In the genomic region with DNA sequence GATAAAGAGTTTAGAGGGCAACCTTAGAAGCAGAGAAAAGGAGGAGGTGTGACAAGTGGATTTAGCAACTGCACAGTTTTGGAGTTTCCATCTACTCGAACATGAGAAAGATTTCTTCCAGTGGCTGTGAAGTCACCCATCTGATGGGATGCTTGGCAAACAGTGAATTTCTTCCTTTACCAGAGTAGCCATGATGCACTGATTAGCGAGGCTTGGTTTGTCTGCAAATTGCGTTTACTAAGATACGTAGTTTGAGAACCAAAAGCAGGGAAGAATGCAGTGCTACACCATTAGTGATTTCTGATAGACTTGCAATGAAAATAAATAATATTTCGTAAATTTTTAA, we compare ENCODE assay signal across 8 cellular contexts. TPM values are rescaled to one million over a fixed set of nuclear protein-coding genes. Genes with fewer than 3 reads are reported as not detected.
DNase-seq lines count a peak whose midpoint lies in the region; ATAC-seq, FAIRE-seq and TF ChIP-seq lines count a peak whose summit lies in the region.

No MANE protein-coding gene starts in this region.

- DNase-seq in heart left ventricle (no peak), left cardiac atrium (no peak), astrocyte (ENCODE audit: low read depth) (no peak), lower lobe of right lung (no peak), NCI-H2196 (lab: John Stamatoyannopoulos, UW; ENCODE audit: unreplicated experiment) (no peak), NCI-H510A (lab: John Stamatoyannopoulos, UW) (no peak)

- peak overlapping the region; percentile 73 for H3K27ac Mint-ChIP-seq in astrocyte (ENCODE audit: unreplicated experiment)

- TF ChIP-seq CTCF in heart left ventricle (IDR thresholded peaks at IDR 0.05) (no peak), astrocyte (IDR thresholded peaks at IDR 0.05; ENCODE audit: insufficient read depth, low read depth, low read length) (no peak), lower lobe of right lung (IDR thresholded peaks at IDR 0.05) (no peak)

- H3K4me1 Mint-ChIP-seq in astrocyte (ENCODE audit: low read depth, unreplicated experiment): peaks cover 10% of the 10 kb centered on the region

- H3K9ac ChIP-seq in astrocyte (ENCODE audit: low read length): peak overlapping the region; percentile 90

- peaks cover 19% of the 10 kb centered on the region for H4K20me1 ChIP-seq in astrocyte (ENCODE audit: insufficient read depth, low read length)

- H3K9me3 Mint-ChIP-seq in astrocyte (ENCODE audit: unreplicated experiment): peaks cover 2% of the 10 kb centered on the region

- H2AFZ ChIP-seq in astrocyte (ENCODE audit: low read depth, low read length): peak overlapping the region; percentile 72

- no peak for TF ChIP-seq POLR2A in heart left ventricle (IDR thresholded peaks at IDR 0.05)

- H3K36me3 ChIP-seq in heart left ventricle (no peaks in the 10 kb centered on the region), astrocyte (ENCODE audit: insufficient read depth, low read length) (no peaks in the 10 kb centered on the region), lower lobe of right lung (no peaks in the 10 kb centered on the region), urinary bladder (ENCODE audit: insufficient read depth) (no peaks in the 10 kb centered on the region)

- WGBS in heart left ventricle, 4 donors: 21 to 28% (median 22%) methylated on average over 5 of the region's 5 CpGs
- WGBS in urinary bladder: 22% methylated on average over 5 of the region's 5 CpGs

- FAIRE-seq in astrocyte (lab: Jason Lieb, UNC): peak; percentile 77

- H3K27ac ChIP-seq in heart left ventricle (peak overlapping the region in 10 of 12 donors; percentile 74 to 93 (median 86)), astrocyte (ENCODE audit: low read depth, low read length) (peak overlapping the region; percentile 93), lower lobe of right lung (peak overlapping the region; percentile 88), urinary bladder (ENCODE audit: low read depth) (peak overlapping the region; percentile 48)

- H3K4me1 ChIP-seq in heart left ventricle (peaks cover 0 to 37% (median 14%) of the 10 kb centered on the region in 12 donors), astrocyte (ENCODE audit: insufficient read depth, low read length) (peaks cover 3% of the 10 kb centered on the region), lower lobe of right lung (peaks cover 19% of the 10 kb centered on the region), urinary bladder (ENCODE audit: insufficient read depth) (no peaks in the 10 kb centered on the region)

- H3K79me2 ChIP-seq in astrocyte (ENCODE audit: insufficient read depth, low read length): peaks cover 42% of the 10 kb centered on the region

- H3K9me3 ChIP-seq in heart left ventricle (no peaks in the 10 kb centered on the region), astrocyte (ENCODE audit: insufficient read depth, low read depth, low read length) (no peaks in the 10 kb centered on the region), lower lobe of right lung (no peaks in the 10 kb centered on the region)

- H3K27me3 ChIP-seq in heart left ventricle (no peaks in the 10 kb centered on the region), astrocyte (ENCODE audit: insufficient read depth, low read length) (no peaks in the 10 kb centered on the region), lower lobe of right lung (ENCODE audit: low read depth) (no peaks in the 10 kb centered on the region)

- H3K4me3 ChIP-seq in heart left ventricle (peak overlapping the region in 11 of 12 donors; percentile 70 to 95 (median 84)), astrocyte (ENCODE audit: insufficient read depth, low read depth, low read length) (peak overlapping the region; percentile 78), lower lobe of right lung (peak overlapping the region; percentile 92), urinary bladder (ENCODE audit: low read depth, low read length) (peak overlapping the region; percentile 72)

- ATAC-seq in heart left ventricle (no peak), left cardiac atrium (no peak), lower lobe of right lung (no peak), HG03196 (IDR thresholded peaks at IDR 0.05; ENCODE audit: unreplicated experiment) (no peak)

- H3K4me3 Mint-ChIP-seq in astrocyte (ENCODE audit: unreplicated experiment): peak overlapping the region; percentile 92

- no peaks in the 10 kb centered on the region for H3K27me3 Mint-ChIP-seq in astrocyte (ENCODE audit: low read depth, unreplicated experiment)

- H3K4me2 ChIP-seq in astrocyte (ENCODE audit: low read length): peak overlapping the region; percentile 97

- no peaks in the 10 kb centered on the region for H3K36me3 Mint-ChIP-seq in astrocyte (ENCODE audit: low read depth, unreplicated experiment)

- intact Hi-C loops in heart left ventricle (cut with DNase I): loop anchor here in 2 of 10 donors (2.0 to 10.0 kb wide), 2 partner anchors 38 to 348 kb away; no protein-coding TSS in a partner anchor
- intact Hi-C loops in left cardiac atrium (cut with DNase I): no loop called here
- intact Hi-C loops in lower lobe of right lung (cut with DNase I): no loop called here

RNA-seq across cellular contexts. Expression of gene STARD4, which starts 0.8 kb away (rescaled TPM):
- total RNA-seq in heart left ventricle: 10 to 100 TPM in 3 of 9 donors, 1 to 10 TPM in 6; 7.6 to 14.5 (median 9.4) TPM
- polyA plus RNA-seq in heart left ventricle: 10 to 100 TPM in 1 of 2 donors, 1 to 10 TPM in 1; 3.1 to 18.2 TPM
- 10 to 100 TPM in 1 of 2 donors, 1 to 10 TPM in 1; 6.5 to 22.3 TPM for total RNA-seq in left cardiac atrium
- total RNA-seq in astrocyte: 68.5 and 84.9 TPM in 2 replicates
- total RNA-seq in lower lobe of right lung: 40.2 TPM
- total RNA-seq in urinary bladder: 77.2 TPM
- polyA plus RNA-seq in urinary bladder: 6.8 TPM
